18 cellular contexts compared by ENCODE assay signal in the genomic region with DNA sequence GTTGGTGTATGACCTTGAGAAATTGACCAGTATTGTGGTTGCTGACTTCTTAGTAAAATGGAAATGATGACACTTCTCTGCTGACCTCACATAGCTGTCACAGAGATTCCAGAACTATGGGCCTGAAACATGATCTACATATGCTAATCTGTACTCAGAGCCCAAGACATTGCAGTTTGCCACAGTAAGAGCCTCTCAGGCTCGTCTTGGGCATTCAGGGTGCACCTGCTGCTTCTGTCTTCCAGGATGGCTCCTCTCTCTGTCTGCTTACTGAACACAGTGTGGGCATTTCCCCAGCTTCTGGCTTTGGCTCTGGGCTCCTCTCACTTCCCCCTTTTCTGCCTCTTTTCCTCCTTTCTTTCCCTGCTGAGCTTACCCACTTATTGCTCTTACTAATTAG. TPM values are rescaled to one million over a fixed set of nuclear protein-coding genes. Genes with fewer than 3 reads are reported as not detected.
A peak's percentile ranks its signal among the peaks of the same experiment; 100 is the strongest.
DNase-seq lines count a peak whose midpoint lies in the region; ATAC-seq and TF ChIP-seq lines count a peak whose summit lies in the region.
"Had no signal": no experiment of that assay in that cellular context is flagged by ENCODE, and none has a peak within 500 bp of the region (broad histone marks: within the 10 kb centered on the region; RNA-seq: fewer than 3 reads in every experiment).

No MANE protein-coding gene starts in this region.

- intact Hi-C loops in CD14-positive monocyte (cut with micrococcal nuclease) = no loop called here

- H3K4me1 Mint-ChIP-seq in CD14-positive monocyte (peaks cover 47% of the 10 kb centered on the region), GM23338 (peaks cover 25% of the 10 kb centered on the region)

- H4K20me1 ChIP-seq in GM23338 (replicated peaks; ENCODE audit: insufficient read depth) = no peaks in the 10 kb centered on the region

- H3K36me3 ChIP-seq in GM23338 (ENCODE audit: insufficient read depth) = no peaks in the 10 kb centered on the region
- no peaks in the 10 kb centered on the region for H3K36me3 ChIP-seq in SJCRH30
- H3K36me3 ChIP-seq: pancreas, stomach, uterus had no signal

- H3K4me3 ChIP-seq in GM23338 (no peak overlapping the region), SJCRH30 (no peak overlapping the region)
- H3K4me3 ChIP-seq: pancreas, smooth muscle cell, stomach, uterus had no signal

- H3K4me1 ChIP-seq in GM23338 (ENCODE audit: insufficient read depth) (peaks cover 15% of the 10 kb centered on the region; the same call in 1 of the 2 replicates), SJCRH30 (peaks cover 25% of the 10 kb centered on the region)
- H3K4me1 ChIP-seq: pancreas, stomach, uterus had no signal

- no peaks in the 10 kb centered on the region for H3K9me2 ChIP-seq in GM23338 (ENCODE audit: insufficient read depth)

- H3K27me3 ChIP-seq in GM23338 (ENCODE audit: insufficient read depth) (no peaks in the 10 kb centered on the region), SJCRH30 (no peaks in the 10 kb centered on the region)
- H3K27me3 ChIP-seq: pancreas, stomach, uterus had no signal

- TF ChIP-seq CTCF in CD14-positive monocyte (IDR thresholded peaks at IDR 0.05) (no peak), GM23338 (conservative IDR thresholded peaks at IDR 0.05; ENCODE audit: low read depth in 2 of 2) (no peak)

- no peaks in the 10 kb centered on the region for H3F3A ChIP-seq in GM23338 (replicated peaks; ENCODE audit: low read depth)

- H3K27ac ChIP-seq in GM23338 (ENCODE audit: low read depth) (no peak overlapping the region), SJCRH30 (peak overlapping the region; percentile 9; the same call in 1 of the 2 replicates)
- H3K27ac ChIP-seq: pancreas, stomach, uterus had no signal

- DNase-seq in CD14-positive monocyte (ENCODE audit: low spot score) = no peak
- DNase-seq in GM23338 (ENCODE audit: low spot score) = no peak
- DNase-seq in SJCRH30 = peak in 1 of 2 experiments; percentile 41
- peak; percentile 15 for DNase-seq in iPS-NIHi11 (ENCODE audit: low spot score)
- no peak for DNase-seq in NCI-H1436 treated with DMSO at 0.1 percent for 48 hours (lab: John Stamatoyannopoulos, UW)
- no peak for DNase-seq in DMS79 treated with DMSO at 0.1 percent for 48 hours (lab: John Stamatoyannopoulos, UW)
- DNase-seq in UCSD-AML1 (lab: John Stamatoyannopoulos, UW; ENCODE audit: unreplicated experiment) = no peak
- no peak for DNase-seq in activated T-cell treated with anti-CD3 and anti-CD28 coated beads for 4 hours
- DNase-seq: activated CD4-positive, alpha-beta T cell treated with anti-CD3 and anti-CD28 coated beads, Interleukin-2, amount 50 U/mL, for 1 hour; DMS79; kidney; NCI-H2171; NCI-H82; pancreas; stomach; uterus had no signal

- H2AFZ ChIP-seq in GM23338 = no peak overlapping the region

- H3K9me3 ChIP-seq in SJCRH30 (replicated peaks) = no peaks in the 10 kb centered on the region
- H3K9me3 ChIP-seq: pancreas, stomach, uterus had no signal

- H3K4me3 Mint-ChIP-seq in CD14-positive monocyte = no peak overlapping the region
- no peak overlapping the region for H3K4me3 Mint-ChIP-seq in GM23338
- H3K4me3 Mint-ChIP-seq: T-helper 2 cell treated with Interferon-gamma antibody and Interleukin-4, amounts not matched to agents 5 μg/mL and 100 μg/mL, for 36 hours had no signal

- no peak overlapping the region for H3K4me2 ChIP-seq in GM23338
- H3K4me2 ChIP-seq: smooth muscle cell had no signal

- no peaks in the 10 kb centered on the region for H3K36me3 Mint-ChIP-seq in CD14-positive monocyte
- H3K36me3 Mint-ChIP-seq in GM23338 (ENCODE audit: low read depth) = no peaks in the 10 kb centered on the region

- H3K27me3 Mint-ChIP-seq in CD14-positive monocyte (ENCODE audit: low read depth in 3 of 3) (peaks cover under 1 to 3% (median 2%) of the 10 kb centered on the region in 3 donors), GM23338 (ENCODE audit: insufficient read depth, low read depth, poor library complexity) (peaks cover under 1% of the 10 kb centered on the region)

- H3K27ac Mint-ChIP-seq in CD14-positive monocyte (peak overlapping the region in 6 of 7 donors; percentile 1 to 83 (median 62)), GM23338 (no peak overlapping the region; the same call in 1 of the 2 replicates)
- H3K27ac Mint-ChIP-seq: T-helper 2 cell treated with Interferon-gamma antibody and Interleukin-4, amounts not matched to agents 5 μg/mL and 100 μg/mL, for 36 hours had no signal

- peak; percentile 40; the same call in 2 of the 3 replicates for ATAC-seq in GM23338

- H3K9me3 Mint-ChIP-seq in CD14-positive monocyte (peaks cover 0 to 2% (median 0%) of the 10 kb centered on the region in 7 donors), GM23338 (peaks cover 4% of the 10 kb centered on the region; the same call in 1 of the 3 replicates)
- H3K9me3 Mint-ChIP-seq: T-helper 2 cell treated with Interferon-gamma antibody and Interleukin-4, amounts not matched to agents 5 μg/mL and 100 μg/mL, for 36 hours had no signal

- no peaks in the 10 kb centered on the region for H3K79me2 ChIP-seq in GM23338 (replicated peaks; ENCODE audit: insufficient read depth)

TF ChIP-seq in GM23338, 12 proteins besides CTCF, POLR2A, EP300 and RAD21 (continues in another document):
- TF ChIP-seq ZNF331 (CRISPR knock-in tag; IDR thresholded peaks at IDR 0.05; ENCODE audit: low read depth) (no peak), ZNF462 (CRISPR knock-in tag; IDR thresholded peaks at IDR 0.05) (no peak), ZNF114 (CRISPR knock-in tag; IDR thresholded peaks at IDR 0.05) (no peak), JUNB (IDR thresholded peaks at IDR 0.05; ENCODE audit: unreplicated experiment) (no peak)
- TF ChIP-seq, protein P1, sequence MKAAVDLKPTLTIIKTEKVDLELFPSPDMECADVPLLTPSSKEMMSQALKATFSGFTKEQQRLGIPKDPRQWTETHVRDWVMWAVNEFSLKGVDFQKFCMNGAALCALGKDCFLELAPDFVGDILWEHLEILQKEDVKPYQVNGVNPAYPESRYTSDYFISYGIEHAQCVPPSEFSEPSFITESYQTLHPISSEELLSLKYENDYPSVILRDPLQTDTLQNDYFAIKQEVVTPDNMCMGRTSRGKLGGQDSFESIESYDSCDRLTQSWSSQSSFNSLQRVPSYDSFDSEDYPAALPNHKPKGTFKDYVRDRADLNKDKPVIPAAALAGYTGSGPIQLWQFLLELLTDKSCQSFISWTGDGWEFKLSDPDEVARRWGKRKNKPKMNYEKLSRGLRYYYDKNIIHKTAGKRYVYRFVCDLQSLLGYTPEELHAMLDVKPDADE (IDR thresholded peaks at IDR 0.05) = no peak

RNA-seq across cellular contexts. Expression of gene SLC46A3, which starts 22.3 kb away (rescaled TPM):
- polyA plus RNA-seq in CD14-positive monocyte (10 to 100 TPM; 13.8 to 21.1 TPM), GM23338 (2016; fragmentation: Nextera tagmentation; extraction: Ambion mirVana) (0.16 and 0.21 TPM in 2 replicates)
- total RNA-seq in GM23338 (2014; rRNA removed; shearing (Covaris generic)) = 0.28 and 0.39 TPM in 2 replicates
- 11.7 and 15.4 TPM in 2 replicates for total RNA-seq in SJCRH30 (2014; rRNA removed; shearing (Covaris generic))
